ENCODE assay signal across 16 cellular contexts in genomic region chr5:135557034-135557838, GRCh38. TPM values are rescaled to one million over a fixed set of nuclear protein-coding genes. Genes with fewer than 3 reads are reported as not detected.
A peak's percentile ranks its signal among the peaks of the same experiment; 100 is the strongest.
DNase-seq lines count a peak whose midpoint lies in the region; ATAC-seq and TF ChIP-seq lines count a peak whose summit lies in the region.
"Had no signal": no experiment of that assay in that cellular context is flagged by ENCODE, and none has a peak within 500 bp of the region (broad histone marks: within the 10 kb centered on the region; RNA-seq: fewer than 3 reads in every experiment).

No MANE protein-coding gene starts in this region.

- peak in 1 of 2 donors; percentile 40 for ATAC-seq in natural killer cell treated with Interleukin-12 subunit alpha and Interleukin-12 subunit beta and Interleukin-15 and Interleukin-18, amount 100 ng/mL, for 72 hours
- no peak for ATAC-seq in natural killer cell
- ATAC-seq: GM12878, GM23338, HepG2 had no signal

- POLR2A ChIA-PET in GM10248 (lab: Yijun Ruan, JAX) = no interaction called here

- intact Hi-C loops in natural killer cell (cut with micrococcal nuclease) = no loop called here

- CTCF ChIA-PET in GM10248 (lab: Yijun Ruan, JAX) = interaction anchor here (1.3 to 29.6 kb wide), 5 partner anchors 5 to 272 kb away, joined by 6 to 914 read pairs (median 189); partner anchors contain the start of gene TIFAB

- peak; percentile 52 for DNase-seq in natural killer cell treated with Interleukin-12 subunit alpha and Interleukin-12 subunit beta and Interleukin-15 and Interleukin-18, amount 100 ng/mL, for 72 hours (ENCODE audit: low spot score)
- DNase-seq in natural killer cell (no peak), globus pallidus (ENCODE audit: low spot score) (peak; percentile 60), pons (ENCODE audit: low spot score) (peak; percentile 66), superior temporal gyrus (ENCODE audit: extremely low spot score) (peak; percentile 47), NCI-H2081 (lab: John Stamatoyannopoulos, UW) (no peak), GM10248 (ENCODE audit: extremely low spot score) (no peak)
- no peak for DNase-seq in stimulated activated CD4-positive, alpha-beta T cell treated with anti-CD3 and anti-CD28 coated beads, Interleukin-1b, Interleukin-23, amount 100 ng/mL, for 48 hours
- DNase-seq: Caco-2; CD8-positive, alpha-beta memory T cell; DMS53; H7 had no signal

- H3K36me3 Mint-ChIP-seq in natural killer cell treated with Interleukin-12 subunit alpha and Interleukin-12 subunit beta and Interleukin-15 and Interleukin-18, amount 100 ng/mL, for 72 hours = no peaks in the 10 kb centered on the region
- no peaks in the 10 kb centered on the region for H3K36me3 Mint-ChIP-seq in natural killer cell
- H3K36me3 Mint-ChIP-seq: CD8-positive, alpha-beta memory T cell had no signal

- H3K9me3 Mint-ChIP-seq in natural killer cell treated with Interleukin-12 subunit alpha and Interleukin-12 subunit beta and Interleukin-15 and Interleukin-18, amount 100 ng/mL, for 72 hours = no peaks in the 10 kb centered on the region
- H3K9me3 Mint-ChIP-seq in natural killer cell = no peaks in the 10 kb centered on the region
- H3K9me3 Mint-ChIP-seq: GM23338 had no signal

- no peak overlapping the region for H3K4me3 Mint-ChIP-seq in natural killer cell treated with Interleukin-12 subunit alpha and Interleukin-12 subunit beta and Interleukin-15 and Interleukin-18, amount 100 ng/mL, for 72 hours
- H3K4me3 Mint-ChIP-seq in natural killer cell = no peak overlapping the region
- H3K4me3 Mint-ChIP-seq: CD8-positive, alpha-beta memory T cell; GM23338 had no signal

- TF ChIP-seq CTCF in natural killer cell (IDR thresholded peaks at IDR 0.05) = no peak
- TF ChIP-seq CTCF in GM10248 (IDR thresholded peaks at IDR 0.05; ENCODE audit: control extremely low read depth, extremely low read depth, low read depth, missing control alignments) = no peak

- H3K27me3 Mint-ChIP-seq in natural killer cell treated with Interleukin-12 subunit alpha and Interleukin-12 subunit beta and Interleukin-15 and Interleukin-18, amount 100 ng/mL, for 72 hours = peaks cover 26 to 29% of the 10 kb centered on the region in 2 donors
- H3K27me3 Mint-ChIP-seq in natural killer cell (ENCODE audit: low read depth in 2 of 2) = peaks cover 16 to 48% of the 10 kb centered on the region in 2 donors

- H3K27ac Mint-ChIP-seq in natural killer cell treated with Interleukin-12 subunit alpha and Interleukin-12 subunit beta and Interleukin-15 and Interleukin-18, amount 100 ng/mL, for 72 hours = no peak overlapping the region
- no peak overlapping the region for H3K27ac Mint-ChIP-seq in natural killer cell
- H3K27ac Mint-ChIP-seq: GM23338 had no signal

- H3K4me1 Mint-ChIP-seq in natural killer cell treated with Interleukin-12 subunit alpha and Interleukin-12 subunit beta and Interleukin-15 and Interleukin-18, amount 100 ng/mL, for 72 hours (ENCODE audit: low read depth in 2 of 2) = peaks cover 4 to 6% of the 10 kb centered on the region in 2 donors
- peaks cover 5 to 7% of the 10 kb centered on the region in 2 donors for H3K4me1 Mint-ChIP-seq in natural killer cell

RNA-seq across cellular contexts. Expression of gene NEUROG1, which starts 21.5 kb away (rescaled TPM):
- not detected for total RNA-seq in natural killer cell treated with Interleukin-12 subunit alpha and Interleukin-12 subunit beta and Interleukin-15 and Interleukin-18, amount 100 ng/mL, for 72 hours
- not detected for total RNA-seq in natural killer cell
- total RNA-seq: A673; Caco-2; CD8-positive, alpha-beta memory T cell; GM12878; GM23338; H7; HepG2 had no signal

RNA-seq across cellular contexts. Expression of gene CXCL14, which starts 21.6 kb away (rescaled TPM):
- not detected for total RNA-seq in natural killer cell treated with Interleukin-12 subunit alpha and Interleukin-12 subunit beta and Interleukin-15 and Interleukin-18, amount 100 ng/mL, for 72 hours
- total RNA-seq in natural killer cell = not detected
- total RNA-seq: A673; Caco-2; CD8-positive, alpha-beta memory T cell; GM12878; GM23338; HepG2 had no signal

Comparison
In these comparisons a context has a peak if more than half of its experiments do, and no peak if none do; other contexts are left out.
1. DNase-seq: peak in natural killer cell treated with Interleukin-12 subunit alpha and Interleukin-12 subunit beta and Interleukin-15 and Interleukin-18, amount 100 ng/mL, for 72 hours (single experiment), globus pallidus (single experiment), pons (single experiment) and superior temporal gyrus (single experiment); none in natural killer cell (single experiment), NCI-H2081 (0 of 2), stimulated activated CD4-positive, alpha-beta T cell treated with anti-CD3 and anti-CD28 coated beads, Interleukin-1b, Interleukin-23, amount 100 ng/mL, for 48 hours (single experiment) and GM10248 (single experiment).